In the genomic region with DNA sequence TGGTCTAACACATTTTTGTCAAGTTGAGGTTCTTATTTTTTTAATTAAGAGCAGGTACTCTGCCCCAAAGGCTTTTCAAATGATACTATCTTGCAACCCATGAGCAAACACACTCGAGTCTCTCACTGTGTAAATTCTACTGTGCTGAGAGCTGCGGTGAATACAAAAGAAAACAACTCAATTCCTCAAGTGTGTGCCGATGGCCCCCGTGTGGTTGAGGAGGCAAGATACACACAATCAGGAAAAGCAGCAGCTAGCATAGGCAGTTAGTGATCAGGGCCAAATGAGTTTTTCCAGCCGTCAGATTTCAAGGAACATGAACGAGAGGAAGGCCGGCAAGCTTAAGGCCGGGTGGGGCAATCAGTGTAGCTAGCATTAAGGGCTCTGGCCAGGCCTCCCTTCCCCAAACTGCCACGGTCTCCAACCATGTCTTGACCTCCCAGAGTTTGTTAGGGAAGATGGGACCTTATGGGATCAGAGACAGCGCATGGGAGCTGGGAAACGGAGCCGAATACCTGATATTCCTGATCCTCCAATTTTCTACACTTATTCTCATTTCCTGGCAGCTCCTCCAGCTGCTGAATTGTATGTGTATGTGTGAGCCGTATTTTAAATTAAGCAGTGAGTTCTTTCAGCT, we compare ENCODE assay signal across 8 cellular contexts. TPM values are rescaled to one million over a fixed set of nuclear protein-coding genes. Genes with fewer than 3 reads are reported as not detected.
DNase-seq lines count a peak whose midpoint lies in the region; ATAC-seq and TF ChIP-seq lines count a peak whose summit lies in the region.

No MANE protein-coding gene starts in this region.

- H2AFZ ChIP-seq in mammary epithelial cell (ENCODE audit: low read depth, low read length) = no peak overlapping the region

- no peak overlapping the region for H3K9ac ChIP-seq in mammary epithelial cell (ENCODE audit: insufficient read depth, low read length)

- DNase-seq in Daoy (ENCODE audit: low read depth) = peak; percentile 68
- peak; percentile 44 for DNase-seq in NCI-H1436 treated with DMSO at 0.1 percent for 48 hours (lab: John Stamatoyannopoulos, UW)
- DNase-seq in mammary epithelial cell = no peak
- no peak for DNase-seq in CD4-positive, alpha-beta T cell
- no peak for DNase-seq in NK-92 treated with Interleukin-12 subunit alpha and Interleukin-12 subunit beta, amount 100 ng/mL, for 24 hours (lab: John Stamatoyannopoulos, UW)
- DNase-seq in naive thymus-derived CD4-positive, alpha-beta T cell = no peak

- CTCF ChIA-PET in mammary epithelial cell (lab: Charles Lee; ENCODE audit: low non-redundant PET) = interaction anchor here (0.6 to 0.7 kb wide), 2 partner anchors 252 to 339 kb away, joined by 3 to 10 read pairs; no protein-coding TSS in a partner anchor
- CTCF ChIA-PET in CD4-positive, alpha-beta T cell (lab: Charles Lee) = no interaction called here
- CTCF ChIA-PET in naive thymus-derived CD4-positive, alpha-beta T cell (lab: Charles Lee) = no interaction called here

- dilution Hi-C loops in mammary epithelial cell (cut with HindIII; ENCODE audit: low sequenced_read_pairs) = no loop called here

- BruUV-seq in mammary epithelial cell (replicated peaks; lab: Mats Ljungman, UMichigan) = no TSS peak

- no peak overlapping the region for H3K4me3 Mint-ChIP-seq in CD4-positive, alpha-beta T cell
- no peak overlapping the region for H3K4me3 Mint-ChIP-seq in naive thymus-derived CD4-positive, alpha-beta T cell

- 58% methylated on average over 13 of the region's 13 CpGs for WGBS in mammary epithelial cell (ENCODE audit: low coverage, missing lambda C conversion rate)
- WGBS in mesodermal cell (ENCODE audit: insufficient coverage in 2 of 2), 2 experiments = 0 to 26% methylated on average over 1 to 3 of the region's 13 CpGs

- H3K36me3 ChIP-seq in mammary epithelial cell (ENCODE audit: insufficient read depth, low read length) (no peaks in the 10 kb centered on the region), mesodermal cell (ENCODE audit: control insufficient read depth, insufficient read depth, low read length) (no peaks in the 10 kb centered on the region)
- H3K36me3 ChIP-seq in naive thymus-derived CD4-positive, alpha-beta T cell (ENCODE audit: control insufficient read depth in 2 of 3, insufficient read depth in 3 of 3, low read length in 3 of 3) = no peaks in the 10 kb centered on the region

- in situ Hi-C loops in mammary epithelial cell (cut with MboI; ENCODE audit: low sequenced_read_pairs in 2 of 2) = loop anchor here (25.0 kb wide), 1 partner anchor 506 kb away; no protein-coding TSS in a partner anchor

- no peaks in the 10 kb centered on the region for H3K9me3 Mint-ChIP-seq in CD4-positive, alpha-beta T cell
- no peaks in the 10 kb centered on the region for H3K9me3 Mint-ChIP-seq in naive thymus-derived CD4-positive, alpha-beta T cell

- H3K27ac ChIP-seq in mammary epithelial cell (ENCODE audit: insufficient read depth, low read depth, low read length) = no peak overlapping the region
- peak overlapping the region; percentile 84 for H3K27ac ChIP-seq in mesodermal cell (ENCODE audit: low read depth, low read length, severe bottlenecking)
- no peak overlapping the region for H3K27ac ChIP-seq in CD4-positive, alpha-beta T cell (ENCODE audit: low read depth, low read length)
- no peak overlapping the region for H3K27ac ChIP-seq in naive thymus-derived CD4-positive, alpha-beta T cell (ENCODE audit: low read depth, low read length)

- H3K4me1 Mint-ChIP-seq in CD4-positive, alpha-beta T cell (ENCODE audit: low read depth) = no peaks in the 10 kb centered on the region
- peaks cover 0 to 2% (median 0%) of the 10 kb centered on the region in 7 donors for H3K4me1 Mint-ChIP-seq in naive thymus-derived CD4-positive, alpha-beta T cell

- H3K27ac Mint-ChIP-seq in CD4-positive, alpha-beta T cell = no peak overlapping the region
- H3K27ac Mint-ChIP-seq in naive thymus-derived CD4-positive, alpha-beta T cell = no peak overlapping the region

- H3K27me3 Mint-ChIP-seq in CD4-positive, alpha-beta T cell = no peaks in the 10 kb centered on the region
- H3K27me3 Mint-ChIP-seq in naive thymus-derived CD4-positive, alpha-beta T cell = peaks cover 0 to 4% (median 0%) of the 10 kb centered on the region in 5 donors

- no peaks in the 10 kb centered on the region for H4K20me1 ChIP-seq in mammary epithelial cell (ENCODE audit: insufficient read depth, low read length)

- H3K4me2 ChIP-seq in mammary epithelial cell (ENCODE audit: insufficient read depth, low read depth, low read length) = no peak overlapping the region

- POLR2A ChIA-PET in CD4-positive, alpha-beta T cell (lab: Charles Lee) = no interaction called here
- POLR2A ChIA-PET in naive thymus-derived CD4-positive, alpha-beta T cell (lab: Charles Lee) = no interaction called here

- no peaks in the 10 kb centered on the region for H3K79me2 ChIP-seq in mammary epithelial cell (ENCODE audit: insufficient read depth, low read length)

- intact Hi-C loops in mammary epithelial cell (cut with micrococcal nuclease) = loop anchor here (10.0 kb wide), 1 partner anchor 404 kb away; no protein-coding TSS in a partner anchor
- intact Hi-C loops in CD4-positive, alpha-beta T cell (cut with DNase I, micrococcal nuclease) = no loop called here
- intact Hi-C loops in naive thymus-derived CD4-positive, alpha-beta T cell (cut with micrococcal nuclease) = no loop called here

- ATAC-seq in CD4-positive, alpha-beta T cell (ENCODE audit: poor library complexity) = no peak
- no peak for ATAC-seq in naive thymus-derived CD4-positive, alpha-beta T cell
- ATAC-seq in GM21737 (IDR thresholded peaks at IDR 0.05; ENCODE audit: unreplicated experiment) = no peak

- no peaks in the 10 kb centered on the region for H3K9me3 ChIP-seq in mammary epithelial cell (replicated peaks; ENCODE audit: insufficient read depth, low read length)
- H3K9me3 ChIP-seq in mesodermal cell (ENCODE audit: control insufficient read depth, low read length) = no peaks in the 10 kb centered on the region
- H3K9me3 ChIP-seq in CD4-positive, alpha-beta T cell (ENCODE audit: control insufficient read depth, low read length) = no peaks in the 10 kb centered on the region
- H3K9me3 ChIP-seq in naive thymus-derived CD4-positive, alpha-beta T cell (ENCODE audit: control insufficient read depth in 2 of 3, low read length in 3 of 3) = no peaks in the 10 kb centered on the region

- no peaks in the 10 kb centered on the region for H3K27me3 ChIP-seq in mammary epithelial cell (ENCODE audit: insufficient read depth, low read length)
- no peaks in the 10 kb centered on the region for H3K27me3 ChIP-seq in CD4-positive, alpha-beta T cell (ENCODE audit: control insufficient read depth, insufficient read depth, low read length)
- no peaks in the 10 kb centered on the region for H3K27me3 ChIP-seq in naive thymus-derived CD4-positive, alpha-beta T cell (ENCODE audit: control insufficient read depth in 2 of 2, insufficient read depth in 2 of 2, low read length in 2 of 2)

- peak; percentile 48 to 49 for TF ChIP-seq CTCF in mammary epithelial cell (conservative IDR thresholded peaks at IDR 0.05 in 1 of 2, IDR thresholded peaks at IDR 0.05 in 1 of 2; ENCODE audit: extremely low read depth in 1 of 2, insufficient read depth in 1 of 2, low read depth in 1 of 2, low read length in 2 of 2)
- TF ChIP-seq CTCF in CD4-positive, alpha-beta T cell (IDR thresholded peaks at IDR 0.05) = no peak

- H3K4me3 ChIP-seq in mammary epithelial cell (replicated peaks in 1 of 3; ENCODE audit: insufficient read depth in 1 of 3, low read depth in 2 of 3, low read length in 3 of 3) = no peak overlapping the region
- H3K4me3 ChIP-seq in mesodermal cell (ENCODE audit: extremely low read depth, insufficient read depth, low read length, poor library complexity, severe bottlenecking) = no peak overlapping the region
- H3K4me3 ChIP-seq in naive thymus-derived CD4-positive, alpha-beta T cell (ENCODE audit: low read length) = no peak overlapping the region

- H3K36me3 Mint-ChIP-seq in CD4-positive, alpha-beta T cell (ENCODE audit: low read depth) = no peaks in the 10 kb centered on the region
- H3K36me3 Mint-ChIP-seq in naive thymus-derived CD4-positive, alpha-beta T cell = no peaks in the 10 kb centered on the region

- H3K4me1 ChIP-seq in mammary epithelial cell (ENCODE audit: insufficient read depth, low read length) (peaks cover 33% of the 10 kb centered on the region), mesodermal cell (ENCODE audit: control insufficient read depth, insufficient read depth, low read length, poor library complexity, severe bottlenecking) (peaks cover 18% of the 10 kb centered on the region)
- no peaks in the 10 kb centered on the region for H3K4me1 ChIP-seq in naive thymus-derived CD4-positive, alpha-beta T cell (ENCODE audit: control insufficient read depth in 2 of 2, insufficient read depth in 2 of 2, low read length in 2 of 2)

RNA-seq across cellular contexts. Expression of gene RTL9, which starts 59.7 kb away (rescaled TPM):
- not detected in 2 replicates for total RNA-seq in Daoy (2014; rRNA removed; shearing (Covaris generic))
- total RNA-seq in mammary epithelial cell = under 1 TPM in 1 of 2 donors, not detected in 1; 0.26 TPM
- polyA plus RNA-seq in mammary epithelial cell = 0.02 TPM
- not detected for polyA minus RNA-seq in mammary epithelial cell
- 0.37 TPM for polyA plus RNA-seq in mesodermal cell (2013, experiment 1 of 2)
- polyA plus RNA-seq in mesodermal cell (2013, experiment 2 of 2) = 0.25 TPM
- not detected for total RNA-seq in CD4-positive, alpha-beta T cell
- not detected for total RNA-seq in naive thymus-derived CD4-positive, alpha-beta T cell
- polyA plus RNA-seq in naive thymus-derived CD4-positive, alpha-beta T cell = not detected

Comparison
In these comparisons a context has a peak if more than half of its experiments do, and no peak if none do; other contexts are left out.
1. DNase-seq: peak in Daoy (single experiment) and NCI-H1436 treated with DMSO at 0.1 percent for 48 hours (single experiment); none in mammary epithelial cell (single experiment), CD4-positive, alpha-beta T cell (0 of 10), NK-92 treated with Interleukin-12 subunit alpha and Interleukin-12 subunit beta, amount 100 ng/mL, for 24 hours (single experiment) and naive thymus-derived CD4-positive, alpha-beta T cell (0 of 9).